ENCODE assay signal across 9 cellular contexts in the genomic region with DNA sequence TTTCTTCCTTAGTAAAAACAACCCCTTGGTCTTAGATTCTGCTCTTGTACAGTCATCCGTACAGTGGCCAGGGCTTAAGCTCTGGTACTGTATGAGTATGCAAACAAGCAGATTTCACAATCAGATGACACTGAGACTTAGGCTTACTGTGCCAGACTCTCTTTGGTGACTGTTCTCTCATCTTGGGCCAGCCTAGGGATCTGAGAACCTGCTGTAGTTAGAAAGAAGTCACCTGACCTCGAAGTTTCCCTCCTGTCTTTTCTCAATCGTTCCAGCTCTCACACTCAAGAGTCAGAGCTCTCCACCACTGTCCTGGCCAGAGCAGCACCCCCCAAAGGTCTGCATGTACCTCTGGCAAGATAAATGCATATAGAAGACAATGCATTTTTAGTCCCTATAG.
A peak's percentile ranks its signal among the peaks of the same experiment; 100 is the strongest.
DNase-seq lines count a peak whose midpoint lies in the region; ATAC-seq lines count a peak whose summit lies in the region.
"Had no signal": no experiment of that assay in that cellular context is flagged by ENCODE, and none has a peak within 500 bp of the region (broad histone marks: within the 10 kb centered on the region; RNA-seq: fewer than 3 reads in every experiment).

No MANE protein-coding gene starts in this region.

- intact Hi-C loops in left cardiac atrium (cut with DNase I) = loop anchor here in 1 of 2 donors (10.0 kb wide), 1 partner anchor 58 kb away; no protein-coding TSS in a partner anchor

- H3K4me3 ChIP-seq in BLaER1 treated with 17β-estradiol and CSF1 and Interleukin-3, amounts not matched to agents 10 nM and 100 nM = no peak overlapping the region
- H3K4me3 ChIP-seq in SK-N-MC = peak overlapping the region; percentile 24; the same call in 1 of the 2 replicates
- no peak overlapping the region for H3K4me3 ChIP-seq in subcutaneous abdominal adipose tissue (ENCODE audit: low read depth in 1 of 5, low read length in 5 of 5)
- H3K4me3 ChIP-seq: body of pancreas had no signal

- peaks cover 86 to 100% (median 99%) of the 10 kb centered on the region in 10 experiments for H3K4me1 ChIP-seq in BLaER1 treated with 17β-estradiol and CSF1 and Interleukin-3, amounts not matched to agents 10 nM and 100 nM
- peaks cover 2 to 64% (median 51%) of the 10 kb centered on the region in 5 donors for H3K4me1 ChIP-seq in subcutaneous abdominal adipose tissue (ENCODE audit: control insufficient read depth in 5 of 5, insufficient read depth in 5 of 5, low read length in 5 of 5)
- H3K4me1 ChIP-seq: body of pancreas had no signal

- ATAC-seq in left cardiac atrium = peak; percentile 56 to 77
- ATAC-seq in GM21526 (IDR thresholded peaks at IDR 0.05; ENCODE audit: low FRiP score, unreplicated experiment) = no peak
- ATAC-seq: body of pancreas had no signal

- H3K27me3 ChIP-seq in BLaER1 treated with 17β-estradiol and CSF1 and Interleukin-3, amounts not matched to agents 10 nM and 100 nM = no peaks in the 10 kb centered on the region
- no peaks in the 10 kb centered on the region for H3K27me3 ChIP-seq in subcutaneous abdominal adipose tissue (ENCODE audit: control insufficient read depth in 5 of 5, insufficient read depth in 4 of 5, low read length in 5 of 5)
- H3K27me3 ChIP-seq: body of pancreas had no signal

- DNase-seq in H4 (ENCODE audit: low spot score) (peak; percentile 78), SK-N-MC (ENCODE audit: low read depth, low spot score) (no peak), left cardiac atrium (peak; percentile 36), NCI-H2081 treated with DMSO at 0.1 percent for 48 hours (lab: John Stamatoyannopoulos, UW) (no peak), NCI-H187 treated with DMSO at 0.1 percent for 48 hours (lab: John Stamatoyannopoulos, UW) (no peak)

- H3K36me3 ChIP-seq in BLaER1 treated with 17β-estradiol and CSF1 and Interleukin-3, amounts not matched to agents 10 nM and 100 nM = peaks cover 92 to 100% (median 99%) of the 10 kb centered on the region in 11 experiments
- H3K36me3 ChIP-seq in SK-N-MC (ENCODE audit: insufficient read depth, low read length) (peaks cover 37% of the 10 kb centered on the region), subcutaneous abdominal adipose tissue (ENCODE audit: control insufficient read depth in 5 of 5, insufficient read depth in 5 of 5, low read length in 5 of 5) (peaks cover 0 to 5% (median 0%) of the 10 kb centered on the region in 5 donors)

- H3K9ac ChIP-seq in BLaER1 treated with 17β-estradiol and CSF1 and Interleukin-3, amounts not matched to agents 10 nM and 100 nM = peak overlapping the region in 2 of 11 experiments; percentile 33 to 35; a peak in 1 of 22 replicates
- H3K9ac ChIP-seq in SK-N-MC (ENCODE audit: insufficient read length) (peak overlapping the region; percentile 0), subcutaneous abdominal adipose tissue (ENCODE audit: low read length in 5 of 5) (no peak overlapping the region)

- no peaks in the 10 kb centered on the region for H3K9me3 ChIP-seq in BLaER1 treated with 17β-estradiol and CSF1 and Interleukin-3, amounts not matched to agents 10 nM and 100 nM (replicated peaks in 1 of 11)
- no peaks in the 10 kb centered on the region for H3K9me3 ChIP-seq in SK-N-MC (ENCODE audit: low read depth, low read length)
- H3K9me3 ChIP-seq in subcutaneous abdominal adipose tissue (ENCODE audit: control insufficient read depth in 5 of 5, low read length in 5 of 5) = no peaks in the 10 kb centered on the region
- H3K9me3 ChIP-seq: body of pancreas had no signal

- H3K4me2 ChIP-seq in BLaER1 treated with 17β-estradiol and CSF1 and Interleukin-3, amounts not matched to agents 10 nM and 100 nM = peak overlapping the region in 10 of 11 experiments; percentile 5 to 79 (median 38); a peak in 16 of 22 replicates

- peaks cover 100% of the 10 kb centered on the region in 11 experiments for H4K20me1 ChIP-seq in BLaER1 treated with 17β-estradiol and CSF1 and Interleukin-3, amounts not matched to agents 10 nM and 100 nM

- peak overlapping the region in 7 of 11 experiments; percentile 0 to 56 (median 49); a peak in 11 of 22 replicates for H3K27ac ChIP-seq in BLaER1 treated with 17β-estradiol and CSF1 and Interleukin-3, amounts not matched to agents 10 nM and 100 nM
- peak overlapping the region; percentile 78 for H3K27ac ChIP-seq in SK-N-MC
- peak overlapping the region; percentile 74 for H3K27ac ChIP-seq in subcutaneous abdominal adipose tissue (ENCODE audit: low read depth, low read length)
- H3K27ac ChIP-seq: body of pancreas had no signal

Comparison
In these comparisons a context has a peak if more than half of its experiments do, and no peak if none do; other contexts are left out.
1. DNase-seq: peak in H4 (single experiment) and left cardiac atrium (single experiment); none in SK-N-MC (single experiment), NCI-H2081 treated with DMSO at 0.1 percent for 48 hours (single experiment) and NCI-H187 treated with DMSO at 0.1 percent for 48 hours (single experiment).
2. Peak in every context shown above with its lines, with median percentiles within 50 percentile points of each other: H3K27ac ChIP-seq.